ENCODE assay signal across 8 cellular contexts in genomic region chr16:19389246-19389645, GRCh38. TPM values are rescaled to one million over a fixed set of nuclear protein-coding genes. Genes with fewer than 3 reads are reported as not detected.
DNase-seq lines count a peak whose midpoint lies in the region; ATAC-seq, FAIRE-seq and TF ChIP-seq lines count a peak whose summit lies in the region.

No MANE protein-coding gene starts in this region.

- H3K27ac ChIP-seq in body of pancreas (no peak overlapping the region), mesendoderm (ENCODE audit: low read depth, low read length) (no peak overlapping the region)

- no peaks in the 10 kb centered on the region for H3K27me3 ChIP-seq in body of pancreas
- no peaks in the 10 kb centered on the region for H3K27me3 ChIP-seq in mesendoderm (ENCODE audit: insufficient read depth, low read length, poor library complexity)

- no peaks in the 10 kb centered on the region for H3K79me2 ChIP-seq in mesendoderm (ENCODE audit: control insufficient read depth, insufficient read depth, low read length)

- H2BK5ac ChIP-seq in mesendoderm (ENCODE audit: low read length) = no peak overlapping the region

- no peak overlapping the region for H2AK5ac ChIP-seq in mesendoderm (ENCODE audit: low read length)

- no peak for DNase-seq in D721Med (ENCODE audit: insufficient read length, low spot score)
- DNase-seq in KBM-7 = peak; percentile 30
- peak; percentile 59 for DNase-seq in SK-N-DZ (ENCODE audit: low spot score)
- DNase-seq in body of pancreas = peak; percentile 70 to 81 (median 72)
- DNase-seq in mesendoderm = peak; percentile 74
- DNase-seq in ureter (ENCODE audit: low spot score) = peak; percentile 57
- no peak for DNase-seq in dedifferentiated amniotic fluid mesenchymal stem cell (ENCODE audit: extremely low spot score)
- DNase-seq in middle frontal gyrus (ENCODE audit: extremely low spot score, low spot score) = no peak

- FAIRE-seq in D721Med (lab: Jason Lieb, UNC) = no peak

- H4K8ac ChIP-seq in mesendoderm (ENCODE audit: low read depth, low read length) = no peak overlapping the region

- in situ Hi-C loops in KBM-7 (cut with MboI; ENCODE audit: low pct_unique_long_range_greater_than_20kb, low sequenced_read_pairs) = no loop called here

- no peak overlapping the region for H2BK120ac ChIP-seq in mesendoderm (ENCODE audit: low read depth, low read length)

- H3K4me1 ChIP-seq in body of pancreas (peaks cover 8% of the 10 kb centered on the region), mesendoderm (ENCODE audit: control insufficient read depth, low read depth, low read length) (no peaks in the 10 kb centered on the region)

- intact Hi-C loops in body of pancreas (cut with DNase I) = no loop called here

- H3K4ac ChIP-seq in mesendoderm (ENCODE audit: low read depth, low read length) = no peak overlapping the region

- H3K9me3 ChIP-seq in body of pancreas = no peaks in the 10 kb centered on the region

- H3K56ac ChIP-seq in mesendoderm (ENCODE audit: low read length) = no peak overlapping the region

- no peak for TF ChIP-seq POLR2A in body of pancreas (IDR thresholded peaks at IDR 0.05)

- H4K5ac ChIP-seq in mesendoderm (ENCODE audit: low read length) = no peak overlapping the region

- H3K4me3 ChIP-seq in body of pancreas = no peak overlapping the region
- no peak overlapping the region for H3K4me3 ChIP-seq in mesendoderm (ENCODE audit: low read length)

- no peak overlapping the region for H3K23ac ChIP-seq in mesendoderm (ENCODE audit: low read length)

- no peaks in the 10 kb centered on the region for H3K79me1 ChIP-seq in mesendoderm (ENCODE audit: low read length)

- H3K18ac ChIP-seq in mesendoderm (ENCODE audit: low read length) = no peak overlapping the region

- no peak overlapping the region for H2BK15ac ChIP-seq in mesendoderm (replicated peaks; ENCODE audit: low read depth)

- no peak overlapping the region for H3K4me2 ChIP-seq in mesendoderm (ENCODE audit: low read length)

- TF ChIP-seq CTCF in D721Med (IDR thresholded peaks at IDR 0.05; ENCODE audit: insufficient read depth, missing control alignments) (peak; percentile 64), body of pancreas (IDR thresholded peaks at IDR 0.05) (peak in 6 of 7 experiments; percentile 40 to 69 (median 60))

- 8 to 12% methylated on average over 5 of the region's 5 CpGs for WGBS in body of pancreas, 2 donors
- WGBS in mesendoderm (ENCODE audit: extremely low coverage, insufficient coverage, low lambda C conversion rate) = no CpG with 5 or more reads among the region's 5 CpGs

- peak; percentile 80 for ATAC-seq in body of pancreas

- H3K9ac ChIP-seq in mesendoderm (ENCODE audit: low read length) = no peak overlapping the region

- H3K36me3 ChIP-seq in body of pancreas (replicated peaks in 1 of 2; ENCODE audit: insufficient read depth in 1 of 2, low read depth in 2 of 2) (no peaks in the 10 kb centered on the region), mesendoderm (ENCODE audit: control insufficient read depth, insufficient read depth, low read length) (no peaks in the 10 kb centered on the region)

RNA-seq across cellular contexts. Expression of gene TMC5, which starts 28.4 kb away (rescaled TPM):
- polyA plus RNA-seq in SK-N-DZ (2014; cell fraction: cytosol; rRNA removed) = 0.15 and 0.27 TPM in 2 replicates
- polyA plus RNA-seq in SK-N-DZ (2014; cell fraction: nucleus; rRNA removed) = 0.14 and 0.28 TPM in 2 replicates
- 1 to 10 TPM in 1 of 2 donors, under 1 TPM in 1; 0.66 to 2.3 TPM for total RNA-seq in body of pancreas
- polyA plus RNA-seq in mesendoderm (2013, experiment 1 of 2) = 4.5 TPM
- 4.1 TPM for polyA plus RNA-seq in mesendoderm (2013, experiment 2 of 2)
- 21.1 TPM for total RNA-seq in ureter

Comparison
In these comparisons a context has a peak if more than half of its experiments do, and no peak if none do; other contexts are left out.
1. DNase-seq: peak in KBM-7 (single experiment), SK-N-DZ (single experiment), body of pancreas (4 of 4), mesendoderm (single experiment) and ureter (single experiment); none in D721Med (single experiment), dedifferentiated amniotic fluid mesenchymal stem cell (single experiment) and middle frontal gyrus (single experiment).